ENCODE assay signal across 23 cellular contexts in the genomic region with DNA sequence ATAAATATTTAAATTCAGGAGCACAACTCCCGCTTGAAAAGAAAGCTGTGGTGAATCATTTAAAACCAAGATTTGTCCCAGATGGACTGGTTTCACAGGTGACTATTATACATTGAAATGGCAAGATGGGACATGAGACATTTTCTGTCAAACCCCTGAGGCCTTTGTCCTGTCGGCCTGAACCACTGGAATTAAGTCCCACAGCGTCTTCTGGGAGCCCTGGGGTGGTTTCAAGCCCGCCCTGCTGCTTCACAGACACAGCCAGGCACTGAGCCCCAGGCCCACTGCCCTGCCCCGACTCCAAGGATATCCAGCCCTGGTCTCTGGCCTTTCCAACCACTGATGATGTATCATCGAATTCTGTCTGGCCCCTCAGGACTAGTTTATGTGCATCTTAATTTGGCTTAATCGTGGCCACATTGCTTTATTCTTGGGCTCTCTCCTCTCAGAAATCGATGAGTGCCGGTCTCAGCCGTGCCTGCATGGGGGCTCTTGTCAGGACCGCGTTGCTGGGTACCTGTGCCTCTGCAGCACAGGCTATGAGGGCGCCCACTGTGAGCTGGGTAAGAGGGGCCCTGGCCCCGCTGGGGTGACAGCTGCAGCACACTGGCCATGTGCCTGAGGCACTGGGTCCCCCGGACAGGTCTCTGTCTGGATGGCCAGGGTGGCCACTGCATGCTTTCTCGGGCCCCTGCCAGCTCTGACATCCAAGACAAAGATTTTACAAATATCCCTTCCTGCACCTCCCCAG. TPM values are rescaled to one million over a fixed set of nuclear protein-coding genes. Genes with fewer than 3 reads are reported as not detected.
DNase-seq lines count a peak whose midpoint lies in the region; FAIRE-seq and TF ChIP-seq lines count a peak whose summit lies in the region.
"Had no signal": no experiment of that assay in that cellular context is flagged by ENCODE, and none has a peak within 500 bp of the region (broad histone marks: within the 10 kb centered on the region; RNA-seq: fewer than 3 reads in every experiment).

No MANE protein-coding gene starts in this region.

- H3K9ac ChIP-seq in H9 (ENCODE audit: extremely low read depth, insufficient read length, low read length) (no peak overlapping the region), mammary epithelial cell (ENCODE audit: insufficient read depth, low read length) (no peak overlapping the region), keratinocyte (ENCODE audit: control insufficient read depth, extremely low read depth, insufficient read depth, low read length) (no peak overlapping the region)

- H3K18ac ChIP-seq in H9 (ENCODE audit: insufficient read length, low read depth, low read length) = no peak overlapping the region

- no peak overlapping the region for H2BK120ac ChIP-seq in H9 (ENCODE audit: low read depth, low read length, poor library complexity, severe bottlenecking)

- no peaks in the 10 kb centered on the region for H3K4me1 ChIP-seq in H9 (ENCODE audit: insufficient read depth, low read length)
- H3K4me1 ChIP-seq in mammary epithelial cell (ENCODE audit: insufficient read depth, low read length) = peaks cover 24% of the 10 kb centered on the region
- peaks cover 25% of the 10 kb centered on the region for H3K4me1 ChIP-seq in keratinocyte (ENCODE audit: control insufficient read depth, extremely low read depth, insufficient read depth, low read length)
- peaks cover 38% of the 10 kb centered on the region for H3K4me1 ChIP-seq in suprapubic skin
- H3K4me1 ChIP-seq: HAP-1 had no signal

- CTCF ChIA-PET in mammary epithelial cell (lab: Charles Lee; ENCODE audit: low non-redundant PET) = no interaction called here

- no TSS peak for BruUV-seq in mammary epithelial cell (replicated peaks; lab: Mats Ljungman, UMichigan)

- peaks cover 0 to 7% of the 10 kb centered on the region in 2 experiments; a peak in 2 of 4 replicates for H3K4me1 Mint-ChIP-seq in H9
- H3K4me1 Mint-ChIP-seq: brain had no signal

- H3K4ac ChIP-seq in H9 (ENCODE audit: low read depth, low read length) = no peak overlapping the region

- H3K79me2 ChIP-seq in H9 (ENCODE audit: insufficient read depth, low read length) (no peaks in the 10 kb centered on the region), mammary epithelial cell (ENCODE audit: insufficient read depth, low read length) (no peaks in the 10 kb centered on the region), keratinocyte (ENCODE audit: control insufficient read depth, insufficient read depth, low read length) (no peaks in the 10 kb centered on the region)

- no peaks in the 10 kb centered on the region for H3K36me3 ChIP-seq in mammary epithelial cell (ENCODE audit: insufficient read depth, low read length)
- H3K36me3 ChIP-seq in keratinocyte (ENCODE audit: control insufficient read depth in 2 of 2, extremely low read depth in 1 of 2, insufficient read depth in 2 of 2, low read length in 2 of 2) = no peaks in the 10 kb centered on the region
- H3K36me3 ChIP-seq in suprapubic skin = peaks cover 27% of the 10 kb centered on the region
- H3K36me3 ChIP-seq: adrenal gland, HAP-1 had no signal

- no peak overlapping the region for H2AFZ ChIP-seq in H9 (ENCODE audit: low read length)
- peak overlapping the region; percentile 1 for H2AFZ ChIP-seq in mammary epithelial cell (ENCODE audit: low read depth, low read length)
- no peak overlapping the region for H2AFZ ChIP-seq in keratinocyte (ENCODE audit: control insufficient read depth, low read length)

- H4K8ac ChIP-seq in H9 (replicated peaks; ENCODE audit: insufficient read length, low read depth, low read length) = no peak overlapping the region

- H3K4me3 ChIP-seq in mammary epithelial cell (replicated peaks in 1 of 3; ENCODE audit: insufficient read depth in 1 of 3, low read depth in 2 of 3, low read length in 3 of 3) (no peak overlapping the region), keratinocyte (ENCODE audit: control insufficient read depth in 2 of 3, extremely low read depth in 1 of 3, insufficient read depth in 2 of 3, low read depth in 1 of 3, low read length in 3 of 3) (no peak overlapping the region), suprapubic skin (peak overlapping the region; percentile 42), coronary artery (no peak overlapping the region)
- H3K4me3 ChIP-seq: adrenal gland, HAP-1, spleen had no signal

- FAIRE-seq in keratinocyte (lab: Jason Lieb, UNC) = no peak
- FAIRE-seq: D721Med had no signal

- H3K79me1 ChIP-seq in H9 (ENCODE audit: insufficient read depth, low read depth, low read length, poor library complexity, severe bottlenecking) = no peaks in the 10 kb centered on the region

- no peak overlapping the region for H2BK15ac ChIP-seq in H9 (ENCODE audit: low read depth, low read length)

- no peaks in the 10 kb centered on the region; a peak in 2 of 5 replicates for H3K9me3 Mint-ChIP-seq in H9
- H3K9me3 Mint-ChIP-seq: brain; effector memory CD8-positive, alpha-beta T cell; stimulated activated effector memory CD8-positive, alpha-beta T cell treated with anti-CD3 and anti-CD28 coated beads, Interleukin-12 subunit alpha, Interleukin-12 subunit beta, amount 100 ng/mL, for 72 hours had no signal

- no peak overlapping the region for H2BK5ac ChIP-seq in H9 (ENCODE audit: insufficient read length, low read length)

- intact Hi-C loops in mammary epithelial cell (cut with micrococcal nuclease) = loop anchor here (5.0 kb wide), 1 partner anchor 150 kb away; no protein-coding TSS in a partner anchor

- H3K27ac ChIP-seq in H9 (ENCODE audit: insufficient read length, low read depth, low read length) (no peak overlapping the region), mammary epithelial cell (ENCODE audit: insufficient read depth, low read depth, low read length) (no peak overlapping the region), keratinocyte (ENCODE audit: control insufficient read depth, insufficient read depth, low read length) (no peak overlapping the region), suprapubic skin (peak overlapping the region; percentile 48), coronary artery (peak overlapping the region in 1 of 2 donors; percentile 15)
- H3K27ac ChIP-seq: adrenal gland, HL-60, spleen had no signal

- H3K14ac ChIP-seq in H9 (ENCODE audit: insufficient read depth, low read length) = no peak overlapping the region

- TF ChIP-seq CTCF in H9 (conservative IDR thresholded peaks at IDR 0.05) = no peak
- no peak for TF ChIP-seq CTCF in mammary epithelial cell (conservative IDR thresholded peaks at IDR 0.05 in 1 of 2, IDR thresholded peaks at IDR 0.05 in 1 of 2; ENCODE audit: extremely low read depth in 1 of 2, insufficient read depth in 1 of 2, low read depth in 1 of 2, low read length in 2 of 2)
- TF ChIP-seq CTCF in keratinocyte (optimal IDR thresholded peaks at IDR 0.05 in 1 of 3, IDR thresholded peaks at IDR 0.05 in 1 of 3, conservative IDR thresholded peaks at IDR 0.05 in 1 of 3; ENCODE audit: extremely low read depth in 1 of 3, insufficient read depth in 2 of 3, low read length in 3 of 3) = no peak
- TF ChIP-seq CTCF in suprapubic skin (IDR thresholded peaks at IDR 0.05) = peak in 1 of 2 donors; percentile 7
- TF ChIP-seq CTCF in coronary artery (IDR thresholded peaks at IDR 0.05) = no peak

- H2BK12ac ChIP-seq in H9 (ENCODE audit: insufficient read length, low read depth, low read length) = no peak overlapping the region

- no peak overlapping the region for H3T11ph ChIP-seq in H9 (ENCODE audit: low read length)

- H3K23me2 ChIP-seq in H9 (ENCODE audit: insufficient read length, low read depth, low read length, poor library complexity, severe bottlenecking) = no peaks in the 10 kb centered on the region

- no peak overlapping the region for H4K5ac ChIP-seq in H9 (ENCODE audit: insufficient read length, low read depth, low read length)

- DNase-seq in H9 = peak; percentile 23
- peak; percentile 51 for DNase-seq in mammary epithelial cell
- DNase-seq in keratinocyte (ENCODE audit: low read depth, low spot score) = peak; percentile 15
- DNase-seq in suprapubic skin (ENCODE audit: low spot score in 2 of 2) = peak in 1 of 2 donors; percentile 72
- no peak for DNase-seq in coronary artery (ENCODE audit: low spot score)
- no peak for DNase-seq in NCI-H2171 treated with DMSO at 0.1 percent for 48 hours (lab: John Stamatoyannopoulos, UW)
- no peak for DNase-seq in NCI-H1436 treated with DMSO at 0.1 percent for 48 hours (lab: John Stamatoyannopoulos, UW)
- DNase-seq: activated naive CD4-positive, alpha-beta T cell; effector memory CD8-positive, alpha-beta T cell; EL; hypothalamus; NCI-H1048; NCI-H187 treated with DMSO at 0.1 percent for 48 hours; NCI-H226; SIG-M5; spleen; stimulated activated CD4-positive, alpha-beta T cell treated with anti-CD3 and anti-CD28 coated beads, Interleukin-2, amount 100 ng/mL, for 48 hours had no signal

- no CpG with 5 or more reads among the region's 16 CpGs for WGBS in H9 (ENCODE audit: extremely low coverage, insufficient read length, low lambda C conversion rate)
- WGBS in mammary epithelial cell (ENCODE audit: low coverage, missing lambda C conversion rate) = 46% methylated on average over 12 of the region's 16 CpGs
- 55% methylated on average over 16 of the region's 16 CpGs for WGBS in suprapubic skin

- H3K27me3 Mint-ChIP-seq in H9 (ENCODE audit: low read depth) = no peaks in the 10 kb centered on the region; the same call in 1 of the 2 replicates

- no peaks in the 10 kb centered on the region for H3K36me3 Mint-ChIP-seq in H9 (ENCODE audit: insufficient read depth in 1 of 3, low read depth in 3 of 3)

- H3K4me2 ChIP-seq in H9 (ENCODE audit: insufficient read depth, insufficient read length, low read length) (no peak overlapping the region), mammary epithelial cell (ENCODE audit: insufficient read depth, low read depth, low read length) (peak overlapping the region; percentile 7), keratinocyte (ENCODE audit: control insufficient read depth, extremely low read depth, insufficient read depth, low read depth, low read length) (peak overlapping the region; percentile 32)

- H3K56ac ChIP-seq in H9 (ENCODE audit: insufficient read length, low read depth, low read length) = no peak overlapping the region

- H3K9me3 ChIP-seq in H9 (ENCODE audit: control insufficient read depth, low read depth, low read length) = no peaks in the 10 kb centered on the region
- no peaks in the 10 kb centered on the region for H3K9me3 ChIP-seq in mammary epithelial cell (replicated peaks; ENCODE audit: insufficient read depth, low read length)
- H3K9me3 ChIP-seq in keratinocyte (ENCODE audit: control insufficient read depth, low read depth, low read length) = no peaks in the 10 kb centered on the region
- no peaks in the 10 kb centered on the region for H3K9me3 ChIP-seq in suprapubic skin
- H3K9me3 ChIP-seq: adrenal gland, HAP-1, spleen had no signal

- no peaks in the 10 kb centered on the region for H3K27me3 ChIP-seq in H9 (ENCODE audit: insufficient read depth, low read length)
- peaks cover 2% of the 10 kb centered on the region for H3K27me3 ChIP-seq in mammary epithelial cell (ENCODE audit: insufficient read depth, low read length)
- H3K27me3 ChIP-seq in keratinocyte (ENCODE audit: control insufficient read depth, extremely low read depth, insufficient read depth, low read length) = no peaks in the 10 kb centered on the region
- H3K27me3 ChIP-seq in suprapubic skin = no peaks in the 10 kb centered on the region
- H3K27me3 ChIP-seq: adrenal gland had no signal

- dilution Hi-C loops in mammary epithelial cell (cut with HindIII; ENCODE audit: low sequenced_read_pairs) (no loop called here), keratinocyte (cut with MboI; ENCODE audit: extremely low pct_ligation_motif_present, low sequenced_read_pairs) (no loop called here)

- no peak overlapping the region for H4K91ac ChIP-seq in H9 (ENCODE audit: insufficient read length, low read depth, low read length)

- no peaks in the 10 kb centered on the region for H4K20me1 ChIP-seq in H9 (ENCODE audit: control insufficient read depth, insufficient read depth, insufficient read length)
- H4K20me1 ChIP-seq in mammary epithelial cell (ENCODE audit: insufficient read depth, low read length) = no peaks in the 10 kb centered on the region
- no peaks in the 10 kb centered on the region for H4K20me1 ChIP-seq in keratinocyte (ENCODE audit: control insufficient read depth, extremely low read depth, insufficient read depth, low read length)

- H2BK20ac ChIP-seq in H9 (ENCODE audit: low read depth, low read length, poor library complexity, severe bottlenecking) = no peak overlapping the region

- H3K9me1 ChIP-seq in keratinocyte (ENCODE audit: control insufficient read depth, extremely low read depth, insufficient read depth, low read length) = no peaks in the 10 kb centered on the region

- in situ Hi-C loops in mammary epithelial cell (cut with MboI; ENCODE audit: low sequenced_read_pairs in 2 of 2) = loop anchor here in 1 of 2 donors (25.0 kb wide), 1 partner anchor 200 kb away; a partner anchor contains a TSS

- H3K27ac Mint-ChIP-seq in H9 = no peak overlapping the region
- H3K27ac Mint-ChIP-seq: effector memory CD8-positive, alpha-beta T cell; stimulated activated effector memory CD8-positive, alpha-beta T cell treated with anti-CD3 and anti-CD28 coated beads, Interleukin-12 subunit alpha, Interleukin-12 subunit beta, amount 100 ng/mL, for 72 hours had no signal

- no peak for TF ChIP-seq EP300 in suprapubic skin (IDR thresholded peaks at IDR 0.05)

- H3K4me3 Mint-ChIP-seq in H9 = no peak overlapping the region
- H3K4me3 Mint-ChIP-seq: brain; stimulated activated effector memory CD8-positive, alpha-beta T cell treated with anti-CD3 and anti-CD28 coated beads, Interleukin-12 subunit alpha, Interleukin-12 subunit beta, amount 100 ng/mL, for 72 hours had no signal

- H2AK5ac ChIP-seq in H9 (ENCODE audit: insufficient read length, low read length) = no peak overlapping the region

- H3K23ac ChIP-seq in H9 (ENCODE audit: insufficient read length, low read depth, low read length) = no peak overlapping the region

- no peak for TF ChIP-seq POLR2A in suprapubic skin (IDR thresholded peaks at IDR 0.05)

RNA-seq across cellular contexts. Expression of a gene that starts 39.6 kb away (rescaled TPM):
- total RNA-seq in H9 (2021) (35.0 and 36.6 TPM in 2 replicates), mammary epithelial cell (10 to 100 TPM; 18.5 to 21.7 TPM), suprapubic skin (10 to 100 TPM; 30.0 to 81.8 (median 52.4) TPM)
- polyA plus RNA-seq in mammary epithelial cell (26.5 TPM), keratinocyte (25.8 to 29.9 TPM (median 28.5 TPM) in 3 replicates)
- polyA minus RNA-seq in mammary epithelial cell (18.9 TPM), keratinocyte (13.3 to 26.8 TPM (median 20.0 TPM) in 3 replicates)
- 30.8 TPM for polyA plus RNA-seq in keratinocyte (2011; ENCODE audit: low read depth)
- 15.9 and 19.0 TPM in 2 replicates for polyA plus RNA-seq in keratinocyte (2011; cell fraction: cytosol; rRNA removed)
- polyA plus RNA-seq in keratinocyte (2011; cell fraction: nucleus; rRNA removed) = 51.1 and 63.6 TPM in 2 replicates
- polyA plus RNA-seq in keratinocyte (2012; ENCODE audit: low replicate concordance) = 18.8 and 19.4 TPM in 2 replicates
- 6.9 TPM for polyA minus RNA-seq in keratinocyte (2011; cell fraction: cytosol; rRNA and poly(A)+ RNA removed)
- 12.1 and 22.8 TPM in 2 replicates for polyA minus RNA-seq in keratinocyte (2011; cell fraction: nucleus; rRNA and poly(A)+ RNA removed)

Comparison
In these comparisons a context has a peak if more than half of its experiments do, and no peak if none do; other contexts are left out.
1. DNase-seq: peak in H9 (single experiment), mammary epithelial cell (single experiment) and keratinocyte (single experiment); none in coronary artery (single experiment), NCI-H2171 treated with DMSO at 0.1 percent for 48 hours (single experiment) and NCI-H1436 treated with DMSO at 0.1 percent for 48 hours (single experiment).